Comparison of ENCODE assay signal across 1 cellular context in genomic region chr9:19156026-19156474, GRCh38.
TF ChIP-seq lines count a peak whose summit lies in the region.

No MANE protein-coding gene starts in this region.

TF ChIP-seq in HepG2, 621 proteins besides CTCF, POLR2A, EP300 and RAD21 (continued from another document and continues in another):
- TF ChIP-seq, protein P1, sequence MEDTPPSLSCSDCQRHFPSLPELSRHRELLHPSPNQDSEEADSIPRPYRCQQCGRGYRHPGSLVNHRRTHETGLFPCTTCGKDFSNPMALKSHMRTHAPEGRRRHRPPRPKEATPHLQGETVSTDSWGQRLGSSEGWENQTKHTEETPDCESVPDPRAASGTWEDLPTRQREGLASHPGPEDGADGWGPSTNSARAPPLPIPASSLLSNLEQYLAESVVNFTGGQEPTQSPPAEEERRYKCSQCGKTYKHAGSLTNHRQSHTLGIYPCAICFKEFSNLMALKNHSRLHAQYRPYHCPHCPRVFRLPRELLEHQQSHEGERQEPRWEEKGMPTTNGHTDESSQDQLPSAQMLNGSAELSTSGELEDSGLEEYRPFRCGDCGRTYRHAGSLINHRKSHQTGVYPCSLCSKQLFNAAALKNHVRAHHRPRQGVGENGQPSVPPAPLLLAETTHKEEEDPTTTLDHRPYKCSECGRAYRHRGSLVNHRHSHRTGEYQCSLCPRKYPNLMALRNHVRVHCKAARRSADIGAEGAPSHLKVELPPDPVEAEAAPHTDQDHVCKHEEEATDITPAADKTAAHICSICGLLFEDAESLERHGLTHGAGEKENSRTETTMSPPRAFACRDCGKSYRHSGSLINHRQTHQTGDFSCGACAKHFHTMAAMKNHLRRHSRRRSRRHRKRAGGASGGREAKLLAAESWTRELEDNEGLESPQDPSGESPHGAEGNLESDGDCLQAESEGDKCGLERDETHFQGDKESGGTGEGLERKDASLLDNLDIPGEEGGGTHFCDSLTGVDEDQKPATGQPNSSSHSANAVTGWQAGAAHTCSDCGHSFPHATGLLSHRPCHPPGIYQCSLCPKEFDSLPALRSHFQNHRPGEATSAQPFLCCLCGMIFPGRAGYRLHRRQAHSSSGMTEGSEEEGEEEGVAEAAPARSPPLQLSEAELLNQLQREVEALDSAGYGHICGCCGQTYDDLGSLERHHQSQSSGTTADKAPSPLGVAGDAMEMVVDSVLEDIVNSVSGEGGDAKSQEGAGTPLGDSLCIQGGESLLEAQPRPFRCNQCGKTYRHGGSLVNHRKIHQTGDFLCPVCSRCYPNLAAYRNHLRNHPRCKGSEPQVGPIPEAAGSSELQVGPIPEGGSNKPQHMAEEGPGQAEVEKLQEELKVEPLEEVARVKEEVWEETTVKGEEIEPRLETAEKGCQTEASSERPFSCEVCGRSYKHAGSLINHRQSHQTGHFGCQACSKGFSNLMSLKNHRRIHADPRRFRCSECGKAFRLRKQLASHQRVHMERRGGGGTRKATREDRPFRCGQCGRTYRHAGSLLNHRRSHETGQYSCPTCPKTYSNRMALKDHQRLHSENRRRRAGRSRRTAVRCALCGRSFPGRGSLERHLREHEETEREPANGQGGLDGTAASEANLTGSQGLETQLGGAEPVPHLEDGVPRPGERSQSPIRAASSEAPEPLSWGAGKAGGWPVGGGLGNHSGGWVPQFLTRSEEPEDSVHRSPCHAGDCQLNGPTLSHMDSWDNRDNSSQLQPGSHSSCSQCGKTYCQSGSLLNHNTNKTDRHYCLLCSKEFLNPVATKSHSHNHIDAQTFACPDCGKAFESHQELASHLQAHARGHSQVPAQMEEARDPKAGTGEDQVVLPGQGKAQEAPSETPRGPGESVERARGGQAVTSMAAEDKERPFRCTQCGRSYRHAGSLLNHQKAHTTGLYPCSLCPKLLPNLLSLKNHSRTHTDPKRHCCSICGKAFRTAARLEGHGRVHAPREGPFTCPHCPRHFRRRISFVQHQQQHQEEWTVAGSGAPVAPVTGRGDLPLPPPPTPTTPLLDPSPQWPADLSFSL (CRISPR knock-in tag; IDR thresholded peaks at IDR 0.05), result no peak
- TF ChIP-seq NFYC (CRISPR knock-in tag; IDR thresholded peaks at IDR 0.05), result no peak
- TF ChIP-seq ZNF232 (CRISPR knock-in tag; IDR thresholded peaks at IDR 0.05; ENCODE audit: borderline replicate concordance), result no peak
- TF ChIP-seq TCF7L2 (IDR thresholded peaks at IDR 0.05; ENCODE audit: low read depth, low read length), result peak; percentile 76
- 0 out of 2 replicates have a peak, but pooled peaks have one; percentile 34 for TF ChIP-seq MBD4 (IDR thresholded peaks at IDR 0.05; ENCODE audit: borderline replicate concordance, low read length)
- TF ChIP-seq TOE1 (CRISPR knock-in tag; IDR thresholded peaks at IDR 0.05), result no peak
- TF ChIP-seq ZFP62 (CRISPR knock-in tag; IDR thresholded peaks at IDR 0.05), result no peak
- 0 out of 2 replicates have a peak, but pooled peaks have one; percentile 32 for TF ChIP-seq ONECUT2 (CRISPR knock-in tag; IDR thresholded peaks at IDR 0.05)
- no peak for TF ChIP-seq ZNF30 (CRISPR knock-in tag; IDR thresholded peaks at IDR 0.05)
- TF ChIP-seq ZNF446 (CRISPR knock-in tag; IDR thresholded peaks at IDR 0.05), result no peak
- TF ChIP-seq SUZ12 (IDR thresholded peaks at IDR 0.05; ENCODE audit: low read depth, low read length), result no peak
- no peak for TF ChIP-seq GABPA (IDR thresholded peaks at IDR 0.05; ENCODE audit: low read depth, low read length)
- no peak for TF ChIP-seq GABPA (CRISPR knock-in tag; IDR thresholded peaks at IDR 0.05; ENCODE audit: low read depth)
- no peak for TF ChIP-seq MYC (CRISPR knock-in tag; IDR thresholded peaks at IDR 0.05; ENCODE audit: borderline replicate concordance)
- TF ChIP-seq, protein P2, sequence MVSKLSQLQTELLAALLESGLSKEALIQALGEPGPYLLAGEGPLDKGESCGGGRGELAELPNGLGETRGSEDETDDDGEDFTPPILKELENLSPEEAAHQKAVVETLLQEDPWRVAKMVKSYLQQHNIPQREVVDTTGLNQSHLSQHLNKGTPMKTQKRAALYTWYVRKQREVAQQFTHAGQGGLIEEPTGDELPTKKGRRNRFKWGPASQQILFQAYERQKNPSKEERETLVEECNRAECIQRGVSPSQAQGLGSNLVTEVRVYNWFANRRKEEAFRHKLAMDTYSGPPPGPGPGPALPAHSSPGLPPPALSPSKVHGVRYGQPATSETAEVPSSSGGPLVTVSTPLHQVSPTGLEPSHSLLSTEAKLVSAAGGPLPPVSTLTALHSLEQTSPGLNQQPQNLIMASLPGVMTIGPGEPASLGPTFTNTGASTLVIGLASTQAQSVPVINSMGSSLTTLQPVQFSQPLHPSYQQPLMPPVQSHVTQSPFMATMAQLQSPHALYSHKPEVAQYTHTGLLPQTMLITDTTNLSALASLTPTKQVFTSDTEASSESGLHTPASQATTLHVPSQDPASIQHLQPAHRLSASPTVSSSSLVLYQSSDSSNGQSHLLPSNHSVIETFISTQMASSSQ (IDR thresholded peaks at IDR 0.05; ENCODE audit: low read depth), result no peak
- TF ChIP-seq, protein P2 (CRISPR knock-in tag; IDR thresholded peaks at IDR 0.05; ENCODE audit: borderline replicate concordance), result 0 out of 2 replicates have a peak, but pooled peaks have one; percentile 14
- no peak for TF ChIP-seq NR3C1 (CRISPR knock-in tag; IDR thresholded peaks at IDR 0.05)
- no peak for TF ChIP-seq ZNF552 (CRISPR knock-in tag; IDR thresholded peaks at IDR 0.05; ENCODE audit: borderline replicate concordance)
- no peak for TF ChIP-seq KDM5A (IDR thresholded peaks at IDR 0.05; ENCODE audit: borderline replicate concordance, low read length)
- TF ChIP-seq CBX2 (IDR thresholded peaks at IDR 0.05; ENCODE audit: low read depth, low read length), result no peak
- no peak for TF ChIP-seq CBX2 (CRISPR knock-in tag; IDR thresholded peaks at IDR 0.05; ENCODE audit: low read depth)
- TF ChIP-seq ZNF639 (CRISPR knock-in tag; conservative IDR thresholded peaks at IDR 0.05), result no peak
- TF ChIP-seq POGZ (CRISPR knock-in tag; IDR thresholded peaks at IDR 0.05), result no peak
- no peak for TF ChIP-seq ZBTB43 (CRISPR knock-in tag; conservative IDR thresholded peaks at IDR 0.05)
- no peak for TF ChIP-seq MEF2D (CRISPR knock-in tag; IDR thresholded peaks at IDR 0.05)
- TF ChIP-seq ZNF12 (CRISPR knock-in tag; IDR thresholded peaks at IDR 0.05), result no peak
- TF ChIP-seq KIAA2018 (CRISPR knock-in tag; IDR thresholded peaks at IDR 0.05; ENCODE audit: borderline replicate concordance), result no peak
- TF ChIP-seq TCF7 (IDR thresholded peaks at IDR 0.05; ENCODE audit: low read depth), result peak; percentile 88
- TF ChIP-seq ZNF17 (CRISPR knock-in tag; IDR thresholded peaks at IDR 0.05), result no peak
- TF ChIP-seq CHD4 (IDR thresholded peaks at IDR 0.05; ENCODE audit: borderline replicate concordance, low read length), result no peak
- TF ChIP-seq HOXA9 (CRISPR knock-in tag; IDR thresholded peaks at IDR 0.05; ENCODE audit: borderline replicate concordance), result no peak
- TF ChIP-seq ZSCAN25 (CRISPR knock-in tag; IDR thresholded peaks at IDR 0.05), result no peak
- TF ChIP-seq ETV6 (CRISPR knock-in tag; conservative IDR thresholded peaks at IDR 0.05), result no peak
- TF ChIP-seq PHF8 (CRISPR knock-in tag; IDR thresholded peaks at IDR 0.05), result no peak
- no peak for TF ChIP-seq ZNF629 (CRISPR knock-in tag; conservative IDR thresholded peaks at IDR 0.05)
- TF ChIP-seq YY1 (IDR thresholded peaks at IDR 0.05; ENCODE audit: insufficient read depth, insufficient replicate concordance, low read depth, low read length), result no peak
- TF ChIP-seq SSRP1 (CRISPR knock-in tag; IDR thresholded peaks at IDR 0.05), result no peak
- TF ChIP-seq, protein P3, sequence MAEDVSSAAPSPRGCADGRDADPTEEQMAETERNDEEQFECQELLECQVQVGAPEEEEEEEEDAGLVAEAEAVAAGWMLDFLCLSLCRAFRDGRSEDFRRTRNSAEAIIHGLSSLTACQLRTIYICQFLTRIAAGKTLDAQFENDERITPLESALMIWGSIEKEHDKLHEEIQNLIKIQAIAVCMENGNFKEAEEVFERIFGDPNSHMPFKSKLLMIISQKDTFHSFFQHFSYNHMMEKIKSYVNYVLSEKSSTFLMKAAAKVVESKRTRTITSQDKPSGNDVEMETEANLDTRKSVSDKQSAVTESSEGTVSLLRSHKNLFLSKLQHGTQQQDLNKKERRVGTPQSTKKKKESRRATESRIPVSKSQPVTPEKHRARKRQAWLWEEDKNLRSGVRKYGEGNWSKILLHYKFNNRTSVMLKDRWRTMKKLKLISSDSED (CRISPR knock-in tag; IDR thresholded peaks at IDR 0.05), result no peak
- no peak for TF ChIP-seq GLI4 (CRISPR knock-in tag; IDR thresholded peaks at IDR 0.05; ENCODE audit: borderline replicate concordance)
- no peak for TF ChIP-seq MTF2 (CRISPR knock-in tag; IDR thresholded peaks at IDR 0.05; ENCODE audit: borderline replicate concordance)
